Comparison of ENCODE assay signal across 1 cellular context in the genomic region with DNA sequence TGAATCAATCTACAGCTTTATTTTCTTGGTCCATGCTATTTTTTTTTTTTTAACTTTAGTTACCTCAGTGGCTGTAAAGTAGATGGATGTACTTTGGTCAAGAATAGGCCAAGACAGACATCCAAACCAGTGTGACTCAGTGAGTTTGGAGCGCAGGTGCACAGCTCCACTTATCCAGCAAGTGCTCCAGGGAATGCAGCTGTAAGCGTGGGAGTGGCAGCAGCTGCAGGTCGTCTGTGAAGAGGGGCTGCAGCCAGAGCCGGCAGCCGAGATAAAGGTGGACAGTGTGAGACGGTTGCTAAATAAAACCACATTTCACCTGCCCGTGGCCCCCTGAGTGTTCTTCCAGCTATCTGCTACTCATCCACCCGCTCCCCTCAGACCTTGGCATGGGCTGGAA.
TF ChIP-seq lines count a peak whose summit lies in the region.

No MANE protein-coding gene starts in this region.

TF ChIP-seq in GM23338, 12 proteins besides CTCF, POLR2A, EP300 and RAD21 (continued from another document):
- TF ChIP-seq, protein P1, sequence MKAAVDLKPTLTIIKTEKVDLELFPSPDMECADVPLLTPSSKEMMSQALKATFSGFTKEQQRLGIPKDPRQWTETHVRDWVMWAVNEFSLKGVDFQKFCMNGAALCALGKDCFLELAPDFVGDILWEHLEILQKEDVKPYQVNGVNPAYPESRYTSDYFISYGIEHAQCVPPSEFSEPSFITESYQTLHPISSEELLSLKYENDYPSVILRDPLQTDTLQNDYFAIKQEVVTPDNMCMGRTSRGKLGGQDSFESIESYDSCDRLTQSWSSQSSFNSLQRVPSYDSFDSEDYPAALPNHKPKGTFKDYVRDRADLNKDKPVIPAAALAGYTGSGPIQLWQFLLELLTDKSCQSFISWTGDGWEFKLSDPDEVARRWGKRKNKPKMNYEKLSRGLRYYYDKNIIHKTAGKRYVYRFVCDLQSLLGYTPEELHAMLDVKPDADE (IDR thresholded peaks at IDR 0.05) = no peak
- TF ChIP-seq CREB1 (CRISPR knock-in tag; IDR thresholded peaks at IDR 0.05; ENCODE audit: low read depth) (no peak), NANOG (IDR thresholded peaks at IDR 0.05; ENCODE audit: borderline replicate concordance) (no peak)
- TF ChIP-seq, protein P2, sequence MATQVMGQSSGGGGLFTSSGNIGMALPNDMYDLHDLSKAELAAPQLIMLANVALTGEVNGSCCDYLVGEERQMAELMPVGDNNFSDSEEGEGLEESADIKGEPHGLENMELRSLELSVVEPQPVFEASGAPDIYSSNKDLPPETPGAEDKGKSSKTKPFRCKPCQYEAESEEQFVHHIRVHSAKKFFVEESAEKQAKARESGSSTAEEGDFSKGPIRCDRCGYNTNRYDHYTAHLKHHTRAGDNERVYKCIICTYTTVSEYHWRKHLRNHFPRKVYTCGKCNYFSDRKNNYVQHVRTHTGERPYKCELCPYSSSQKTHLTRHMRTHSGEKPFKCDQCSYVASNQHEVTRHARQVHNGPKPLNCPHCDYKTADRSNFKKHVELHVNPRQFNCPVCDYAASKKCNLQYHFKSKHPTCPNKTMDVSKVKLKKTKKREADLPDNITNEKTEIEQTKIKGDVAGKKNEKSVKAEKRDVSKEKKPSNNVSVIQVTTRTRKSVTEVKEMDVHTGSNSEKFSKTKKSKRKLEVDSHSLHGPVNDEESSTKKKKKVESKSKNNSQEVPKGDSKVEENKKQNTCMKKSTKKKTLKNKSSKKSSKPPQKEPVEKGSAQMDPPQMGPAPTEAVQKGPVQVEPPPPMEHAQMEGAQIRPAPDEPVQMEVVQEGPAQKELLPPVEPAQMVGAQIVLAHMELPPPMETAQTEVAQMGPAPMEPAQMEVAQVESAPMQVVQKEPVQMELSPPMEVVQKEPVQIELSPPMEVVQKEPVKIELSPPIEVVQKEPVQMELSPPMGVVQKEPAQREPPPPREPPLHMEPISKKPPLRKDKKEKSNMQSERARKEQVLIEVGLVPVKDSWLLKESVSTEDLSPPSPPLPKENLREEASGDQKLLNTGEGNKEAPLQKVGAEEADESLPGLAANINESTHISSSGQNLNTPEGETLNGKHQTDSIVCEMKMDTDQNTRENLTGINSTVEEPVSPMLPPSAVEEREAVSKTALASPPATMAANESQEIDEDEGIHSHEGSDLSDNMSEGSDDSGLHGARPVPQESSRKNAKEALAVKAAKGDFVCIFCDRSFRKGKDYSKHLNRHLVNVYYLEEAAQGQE (IDR thresholded peaks at IDR 0.05; ENCODE audit: unreplicated experiment) = no peak
